Comparison of ENCODE assay signal across 8 cellular contexts in genomic region chr1:32201011-32201855, GRCh38. TPM values are rescaled to one million over a fixed set of nuclear protein-coding genes. Genes with fewer than 3 reads are reported as not detected.
DNase-seq lines count a peak whose midpoint lies in the region; TF ChIP-seq lines count a peak whose summit lies in the region.

No MANE protein-coding gene starts in this region.

- no peak overlapping the region for H4K8ac ChIP-seq in neuronal stem cell (ENCODE audit: low read depth, low read length)

- H3K4me1 Mint-ChIP-seq in activated T-helper 2 cell treated with anti-CD3 and anti-CD28 coated beads, Interferon-gamma antibody, Interleukin-2, Interleukin-4, amounts not matched to agents 10 μg/mL and 5 μg/mL and 100 μg/mL, durations not matched to agents 14 hours and 24 hours and 36 hours (ENCODE audit: low read depth) = peaks cover 53% of the 10 kb centered on the region

- H4K20me1 ChIP-seq in DOHH2 (ENCODE audit: control insufficient read depth, insufficient read depth, low read depth, low read length) = no peaks in the 10 kb centered on the region

- H3K27ac Mint-ChIP-seq in activated T-helper 2 cell treated with anti-CD3 and anti-CD28 coated beads, Interferon-gamma antibody, Interleukin-2, Interleukin-4, amounts not matched to agents 10 μg/mL and 5 μg/mL and 100 μg/mL, durations not matched to agents 14 hours and 24 hours and 36 hours = peak overlapping the region; percentile 93

- H3K79me1 ChIP-seq in neuronal stem cell (ENCODE audit: low read depth, low read length) = peaks cover 6% of the 10 kb centered on the region

- H3K9me3 Mint-ChIP-seq in activated T-helper 2 cell treated with anti-CD3 and anti-CD28 coated beads, Interferon-gamma antibody, Interleukin-2, Interleukin-4, amounts not matched to agents 10 μg/mL and 5 μg/mL and 100 μg/mL, durations not matched to agents 14 hours and 24 hours and 36 hours = no peaks in the 10 kb centered on the region

- TF ChIP-seq CTCF in DOHH2 (IDR thresholded peaks at IDR 0.05; ENCODE audit: low read depth, low read length, poor library complexity, severe bottlenecking) (peak; percentile 40), fibroblast of villous mesenchyme (IDR thresholded peaks at IDR 0.05; ENCODE audit: insufficient read depth, low read depth, low read length) (no peak), testis (IDR thresholded peaks at IDR 0.05) (no peak)

- H3K4me3 ChIP-seq in DOHH2 (ENCODE audit: low read length) = peak overlapping the region; percentile 86
- H3K4me3 ChIP-seq in fibroblast of villous mesenchyme (ENCODE audit: low read depth, low read length) = peak overlapping the region; percentile 86
- peak overlapping the region; percentile 56 to 77 for H3K4me3 ChIP-seq in neuronal stem cell (ENCODE audit: low read length in 2 of 2)
- peak overlapping the region; percentile 63 to 68 for H3K4me3 ChIP-seq in testis

- H3F3A ChIP-seq in DOHH2 (ENCODE audit: control insufficient read depth, insufficient read depth) = peaks cover 11% of the 10 kb centered on the region; the same call in 1 of the 2 replicates

- peak; percentile 61 for DNase-seq in HCEC 1CT
- DNase-seq in activated T-helper 2 cell treated with anti-CD3 and anti-CD28 coated beads, Interferon-gamma antibody, Interleukin-2, Interleukin-4, amounts not matched to agents 10 μg/mL and 5 μg/mL and 100 μg/mL, durations not matched to agents 14 hours and 24 hours and 36 hours (ENCODE audit: low spot score) = peak; percentile 76
- peak; percentile 53 for DNase-seq in fibroblast of villous mesenchyme (ENCODE audit: low read depth)
- DNase-seq in neuronal stem cell (ENCODE audit: low spot score) = no peak
- peak; percentile 90 for DNase-seq in testis
- DNase-seq in putamen (ENCODE audit: low spot score) = no peak

- H3K27me3 Mint-ChIP-seq in activated T-helper 2 cell treated with anti-CD3 and anti-CD28 coated beads, Interferon-gamma antibody, Interleukin-2, Interleukin-4, amounts not matched to agents 10 μg/mL and 5 μg/mL and 100 μg/mL, durations not matched to agents 14 hours and 24 hours and 36 hours (ENCODE audit: low read depth) = no peaks in the 10 kb centered on the region

- H3K36me3 ChIP-seq in DOHH2 (ENCODE audit: control insufficient read depth, low read length) = peaks cover 26% of the 10 kb centered on the region
- peaks cover 15 to 29% of the 10 kb centered on the region in 2 donors for H3K36me3 ChIP-seq in neuronal stem cell (replicated peaks in 1 of 2; ENCODE audit: control insufficient read depth in 2 of 2, insufficient read depth in 2 of 2, low read length in 2 of 2)
- H3K36me3 ChIP-seq in testis (ENCODE audit: low read depth, missing control alignments) = no peaks in the 10 kb centered on the region

- no peak overlapping the region for H2BK15ac ChIP-seq in neuronal stem cell (ENCODE audit: low read length)

- H4K91ac ChIP-seq in neuronal stem cell (ENCODE audit: low read depth, low read length, poor library complexity) = no peak overlapping the region

- H3K23ac ChIP-seq in neuronal stem cell (ENCODE audit: low read depth, low read length, poor library complexity) = no peak overlapping the region

- peak overlapping the region; percentile 82 for H2AFZ ChIP-seq in neuronal stem cell (ENCODE audit: low read length)

- no peaks in the 10 kb centered on the region for H3K27me3 ChIP-seq in DOHH2 (ENCODE audit: control insufficient read depth, low read length)
- peaks cover 0 to 2% (median 0%) of the 10 kb centered on the region in 3 experiments for H3K27me3 ChIP-seq in neuronal stem cell (ENCODE audit: control insufficient read depth in 3 of 3, insufficient read depth in 3 of 3, low read depth in 1 of 3, low read length in 3 of 3)
- no peaks in the 10 kb centered on the region for H3K27me3 ChIP-seq in testis

- peak overlapping the region; percentile 80 for H3K4me3 Mint-ChIP-seq in activated T-helper 2 cell treated with anti-CD3 and anti-CD28 coated beads, Interferon-gamma antibody, Interleukin-2, Interleukin-4, amounts not matched to agents 10 μg/mL and 5 μg/mL and 100 μg/mL, durations not matched to agents 14 hours and 24 hours and 36 hours (ENCODE audit: low read depth)

- peak overlapping the region; percentile 44 for H3K18ac ChIP-seq in neuronal stem cell (ENCODE audit: low read length)

- H3K79me2 ChIP-seq in DOHH2 (ENCODE audit: control insufficient read depth, low read length) = peaks cover 7% of the 10 kb centered on the region

- intact Hi-C loops in activated T-helper 2 cell treated with anti-CD3 and anti-CD28 coated beads, Interferon-gamma antibody, Interleukin-2, Interleukin-4, amounts not matched to agents 10 μg/mL and 5 μg/mL and 100 μg/mL, durations not matched to agents 14 hours and 24 hours and 36 hours (cut with micrococcal nuclease) = loop anchor here (5.0 to 10.0 kb wide), 3 partner anchors 51 to 614 kb away; partner anchors contain the start of genes BSDC1, LCK, S100PBP and YARS1
- intact Hi-C loops in testis (cut with DNase I; ENCODE audit: low total_unique reads) = no loop called here

- no peak overlapping the region for H2AK5ac ChIP-seq in neuronal stem cell (ENCODE audit: low read depth, low read length)

- H3K4ac ChIP-seq in neuronal stem cell (ENCODE audit: low read length) = no peak overlapping the region

- H3K36me3 Mint-ChIP-seq in activated T-helper 2 cell treated with anti-CD3 and anti-CD28 coated beads, Interferon-gamma antibody, Interleukin-2, Interleukin-4, amounts not matched to agents 10 μg/mL and 5 μg/mL and 100 μg/mL, durations not matched to agents 14 hours and 24 hours and 36 hours (ENCODE audit: low read depth) = peaks cover 50% of the 10 kb centered on the region

- no peak overlapping the region for H2BK12ac ChIP-seq in neuronal stem cell (ENCODE audit: low read length)

- H3K4me1 ChIP-seq in DOHH2 (ENCODE audit: control insufficient read depth, low read length) (peaks cover 43% of the 10 kb centered on the region), neuronal stem cell (ENCODE audit: control insufficient read depth in 2 of 2, insufficient read depth in 1 of 2, low read depth in 1 of 2, low read length in 2 of 2) (peaks cover 25 to 27% of the 10 kb centered on the region in 2 donors), testis (peaks cover 50% of the 10 kb centered on the region)

- H3K9me3 ChIP-seq in DOHH2 (ENCODE audit: control insufficient read depth, insufficient read depth, low read length) (no peaks in the 10 kb centered on the region), neuronal stem cell (replicated peaks in 1 of 2; ENCODE audit: control insufficient read depth in 2 of 2, insufficient read depth in 1 of 2, low read depth in 1 of 2, low read length in 2 of 2) (no peaks in the 10 kb centered on the region), testis (no peaks in the 10 kb centered on the region)

- H3K4me2 ChIP-seq in DOHH2 (ENCODE audit: low read length) (peak overlapping the region; percentile 83), neuronal stem cell (ENCODE audit: insufficient read depth, low read length, poor library complexity, severe bottlenecking) (peak overlapping the region; percentile 78)

- no peak for TF ChIP-seq POLR2A in testis (IDR thresholded peaks at IDR 0.05)

- H2BK5ac ChIP-seq in neuronal stem cell (ENCODE audit: low read length) = no peak overlapping the region

- no peak overlapping the region for H3K9ac ChIP-seq in neuronal stem cell (ENCODE audit: low read depth, low read length, poor library complexity)

- no peak overlapping the region for H3K14ac ChIP-seq in neuronal stem cell (ENCODE audit: low read length)

- peak overlapping the region; percentile 1; the same call in 1 of the 2 replicates for H3K27ac ChIP-seq in DOHH2 (ENCODE audit: low read depth, low read length)
- H3K27ac ChIP-seq in neuronal stem cell (replicated peaks; ENCODE audit: low read length) = peak overlapping the region; percentile 47
- peak overlapping the region; percentile 71 to 94 for H3K27ac ChIP-seq in testis

- WGBS in neuronal stem cell (ENCODE audit: extremely low coverage in 2 of 2, insufficient read length in 2 of 2, insufficient replicate concordance in 1 of 2), 2 donors = no CpG with 5 or more reads among the region's 26 CpGs
- 4 to 7% methylated on average over 8 to 26 of the region's 26 CpGs for WGBS in testis, 2 donors

- no peak overlapping the region for H2BK120ac ChIP-seq in neuronal stem cell (ENCODE audit: low read depth, low read length)

- H3K9me2 ChIP-seq in DOHH2 (replicated peaks; ENCODE audit: control insufficient read depth, low read length) = no peaks in the 10 kb centered on the region

RNA-seq across cellular contexts. Expression of gene CCDC28B, which starts 0.8 kb away (rescaled TPM):
- polyA plus RNA-seq in PFSK-1 (2012; ENCODE audit: insufficient read length, low read depth) = 34.7 TPM
- total RNA-seq in activated T-helper 2 cell treated with anti-CD3 and anti-CD28 coated beads, Interferon-gamma antibody, Interleukin-2, Interleukin-4, amounts not matched to agents 10 μg/mL and 5 μg/mL and 100 μg/mL, durations not matched to agents 14 hours and 24 hours and 36 hours = 39.1 and 44.0 TPM in 2 replicates
- total RNA-seq in fibroblast of villous mesenchyme (22.5 and 30.3 TPM in 2 replicates), testis (100 to 1,000 TPM in 1 of 2 donors, 10 to 100 TPM in 1; 67.5 to 105 TPM)
- 23.0 TPM for polyA plus RNA-seq in neuronal stem cell (2013, experiment 1 of 2)
- polyA plus RNA-seq in neuronal stem cell (2013, experiment 2 of 2) = 22.7 TPM
- polyA plus RNA-seq in testis (ENCODE audit: insufficient read depth, low read depth, low replicate concordance) = 55.3 TPM

RNA-seq across cellular contexts. Expression of gene IQCC, which starts 4.2 kb away (rescaled TPM):
- polyA plus RNA-seq in PFSK-1 (2012; ENCODE audit: insufficient read length, low read depth) = 2.2 TPM
- 5.0 and 5.4 TPM in 2 replicates for total RNA-seq in activated T-helper 2 cell treated with anti-CD3 and anti-CD28 coated beads, Interferon-gamma antibody, Interleukin-2, Interleukin-4, amounts not matched to agents 10 μg/mL and 5 μg/mL and 100 μg/mL, durations not matched to agents 14 hours and 24 hours and 36 hours
- total RNA-seq in fibroblast of villous mesenchyme (0.86 and 2.3 TPM in 2 replicates), testis (10 to 100 TPM; 11.9 to 16.3 TPM)
- 4.2 TPM for polyA plus RNA-seq in neuronal stem cell (2013, experiment 1 of 2)
- 3.8 TPM for polyA plus RNA-seq in neuronal stem cell (2013, experiment 2 of 2)
- 21.6 TPM for polyA plus RNA-seq in testis (ENCODE audit: insufficient read depth, low read depth, low replicate concordance)

RNA-seq across cellular contexts. Expression of gene DCDC2B, which starts 7.7 kb away (rescaled TPM):
- 0.44 TPM for polyA plus RNA-seq in PFSK-1 (2012; ENCODE audit: insufficient read length, low read depth)
- 0.14 TPM in 1 of 2 replicates, not detected in the other for total RNA-seq in activated T-helper 2 cell treated with anti-CD3 and anti-CD28 coated beads, Interferon-gamma antibody, Interleukin-2, Interleukin-4, amounts not matched to agents 10 μg/mL and 5 μg/mL and 100 μg/mL, durations not matched to agents 14 hours and 24 hours and 36 hours
- total RNA-seq in fibroblast of villous mesenchyme (not detected in 2 replicates), testis (1 to 10 TPM in 1 of 2 donors, under 1 TPM in 1; 0.81 to 1.7 TPM)
- 0.03 TPM for polyA plus RNA-seq in neuronal stem cell (2013, experiment 1 of 2)
- not detected for polyA plus RNA-seq in neuronal stem cell (2013, experiment 2 of 2)
- 2.6 TPM for polyA plus RNA-seq in testis (ENCODE audit: insufficient read depth, low read depth, low replicate concordance)

RNA-seq across cellular contexts. Expression of gene TMEM234, which starts 20.9 kb away (rescaled TPM):
- polyA plus RNA-seq in PFSK-1 (2012; ENCODE audit: insufficient read length, low read depth) = 6.6 TPM
- total RNA-seq in activated T-helper 2 cell treated with anti-CD3 and anti-CD28 coated beads, Interferon-gamma antibody, Interleukin-2, Interleukin-4, amounts not matched to agents 10 μg/mL and 5 μg/mL and 100 μg/mL, durations not matched to agents 14 hours and 24 hours and 36 hours = 10.7 and 12.1 TPM in 2 replicates
- total RNA-seq in fibroblast of villous mesenchyme = 21.6 and 23.8 TPM in 2 replicates
- 7.0 TPM for polyA plus RNA-seq in neuronal stem cell (2013, experiment 1 of 2)
- 7.0 TPM for polyA plus RNA-seq in neuronal stem cell (2013, experiment 2 of 2)
- total RNA-seq in testis = 10 to 100 TPM; 35.9 to 58.3 TPM
- polyA plus RNA-seq in testis (ENCODE audit: insufficient read depth, low read depth, low replicate concordance) = 31.8 TPM

RNA-seq across cellular contexts. Expression of gene EIF3I, which starts 21.0 kb away (rescaled TPM):
- polyA plus RNA-seq in PFSK-1 (2012; ENCODE audit: insufficient read length, low read depth) = 411 TPM
- total RNA-seq in activated T-helper 2 cell treated with anti-CD3 and anti-CD28 coated beads, Interferon-gamma antibody, Interleukin-2, Interleukin-4, amounts not matched to agents 10 μg/mL and 5 μg/mL and 100 μg/mL, durations not matched to agents 14 hours and 24 hours and 36 hours = 287 and 293 TPM in 2 replicates
- total RNA-seq in fibroblast of villous mesenchyme (264 and 280 TPM in 2 replicates), testis (100 to 1,000 TPM in 1 of 2 donors, 10 to 100 TPM in 1; 97.7 to 140 TPM)
- polyA plus RNA-seq in neuronal stem cell (2013, experiment 1 of 2) = 141 TPM
- 146 TPM for polyA plus RNA-seq in neuronal stem cell (2013, experiment 2 of 2)
- 140 TPM for polyA plus RNA-seq in testis (ENCODE audit: insufficient read depth, low read depth, low replicate concordance)

Comparison
In these comparisons a context has a peak if more than half of its experiments do, and no peak if none do; other contexts are left out.
1. H3K27ac ChIP-seq: peak in every context shown above with its lines; median percentile 82 in testis; 47 in neuronal stem cell; 1 in DOHH2.
2. DNase-seq: peak in HCEC 1CT (single experiment), activated T-helper 2 cell treated with anti-CD3 and anti-CD28 coated beads, Interferon-gamma antibody, Interleukin-2, Interleukin-4, amounts not matched to agents 10 μg/mL and 5 μg/mL and 100 μg/mL, durations not matched to agents 14 hours and 24 hours and 36 hours (single experiment), fibroblast of villous mesenchyme (single experiment) and testis (single experiment); none in neuronal stem cell (single experiment) and putamen (single experiment).
3. Peak in every context shown above with its lines, with median percentiles within 50 percentile points of each other: H3K4me3 ChIP-seq.